Comparison of ENCODE assay signal across 9 cellular contexts in genomic region chr10:22816298-22816653, GRCh38.
DNase-seq lines count a peak whose midpoint lies in the region; ATAC-seq, FAIRE-seq and TF ChIP-seq lines count a peak whose summit lies in the region.
"Had no signal": no experiment of that assay in that cellular context is flagged by ENCODE, and none has a peak within 500 bp of the region (broad histone marks: within the 10 kb centered on the region; RNA-seq: fewer than 3 reads in every experiment).

No MANE protein-coding gene starts in this region.

- no peak overlapping the region for H2AFZ ChIP-seq in GM12878 (ENCODE audit: control insufficient read depth, low read depth, low read length)

- peak overlapping the region; percentile 50 for H3K27ac Mint-ChIP-seq in neural crest cell (ENCODE audit: unreplicated experiment)

- H3K9me3 ChIP-seq in GM12878 (replicated peaks; ENCODE audit: control insufficient read depth, insufficient read depth, low read length) = no peaks in the 10 kb centered on the region
- H3K9me3 ChIP-seq: left ventricle myocardium inferior had no signal

- no peaks in the 10 kb centered on the region for H3K36me3 ChIP-seq in GM12878 (ENCODE audit: control insufficient read depth in 2 of 2, insufficient read depth in 2 of 2, low read length in 1 of 2)
- H3K36me3 ChIP-seq: left ventricle myocardium inferior had no signal

- no peaks in the 10 kb centered on the region for H3K27me3 Mint-ChIP-seq in neural crest cell (ENCODE audit: low read depth)

- ATAC-seq in GM12878 = peak; percentile 75
- ATAC-seq in HG02798 (IDR thresholded peaks at IDR 0.05; ENCODE audit: poor library complexity, unreplicated experiment) = no peak
- ATAC-seq in HG02973 (IDR thresholded peaks at IDR 0.05; ENCODE audit: unreplicated experiment) = no peak

- DNase-seq in EL (peak; percentile 95), LHCN-M2 (ENCODE audit: low read depth) (peak; percentile 88), GM12878 (ENCODE audit: low read depth, low spot score) (no peak), neural crest cell (ENCODE audit: low read depth, low spot score) (no peak), GM19240 (ENCODE audit: insufficient read length, low spot score) (no peak)
- no peak for DNase-seq in NK-92 treated with Interleukin-12 subunit alpha and Interleukin-12 subunit beta, amount 100 ng/mL, for 24 hours (lab: John Stamatoyannopoulos, UW)
- DNase-seq: left ventricle myocardium inferior had no signal

- H4K20me1 ChIP-seq in GM12878 (ENCODE audit: control insufficient read depth, insufficient read depth) = no peaks in the 10 kb centered on the region

- H3K4me1 Mint-ChIP-seq in neural crest cell = no peaks in the 10 kb centered on the region

- H3K9me3 Mint-ChIP-seq in neural crest cell = no peaks in the 10 kb centered on the region

- BruUV-seq in GM12878 (replicated peaks; lab: Mats Ljungman, UMichigan) = no TSS peak

- CTCF ChIA-PET in GM12878 (lab: Yijun Ruan, JAX) = no interaction called here

- TF ChIP-seq RAD21 in GM12878 (IDR thresholded peaks at IDR 0.05; ENCODE audit: insufficient read depth, low read depth, low read length) = no peak

- H3K27ac ChIP-seq in GM12878 (ENCODE audit: control insufficient read depth, insufficient read depth) = no peak overlapping the region
- H3K27ac ChIP-seq: left ventricle myocardium inferior had no signal

- POLR2A ChIA-PET in GM12878 (lab: Charles Lee) = no interaction called here

- SMC1A ChIA-PET in GM12878 (lab: Charles Lee; ENCODE audit: uncharacterized antibody, unreplicated experiment) = interaction anchor here (1.1 kb wide), 1 partner anchor 8 kb away, joined by 4 read pairs; no protein-coding TSS in a partner anchor

- no peak overlapping the region for H3K9ac ChIP-seq in GM12878 (ENCODE audit: control insufficient read depth, insufficient read depth, low read length)

- no peak for TF ChIP-seq POLR2A in GM12878 (IDR thresholded peaks at IDR 0.05; ENCODE audit: low read depth, low read length)

- H3K4me3 Mint-ChIP-seq in neural crest cell = no peak overlapping the region

- no peak overlapping the region for H3K4me3 ChIP-seq in GM12878
- H3K4me3 ChIP-seq: left ventricle myocardium inferior had no signal

- no peak for FAIRE-seq in GM12878 (lab: Jason Lieb, UNC)

- TF ChIP-seq CTCF in GM12878 (IDR thresholded peaks at IDR 0.05 in 2 of 3, conservative IDR thresholded peaks at IDR 0.05 in 1 of 3; ENCODE audit: control insufficient read depth in 2 of 3, extremely low read depth in 1 of 3, insufficient read depth in 1 of 3, low read depth in 3 of 3, low read length in 3 of 3) (no peak), neural crest cell (conservative IDR thresholded peaks at IDR 0.05) (no peak)

- no peaks in the 10 kb centered on the region for H3K79me2 ChIP-seq in GM12878 (ENCODE audit: control insufficient read depth, insufficient read depth, low read length)

- 71% methylated on average over 4 of the region's 4 CpGs for WGBS in GM12878 (ENCODE audit: insufficient coverage, insufficient replicate concordance, low lambda C conversion rate, missing lambda C conversion rate)

- no peak for TF ChIP-seq EP300 in GM12878 (IDR thresholded peaks at IDR 0.05; ENCODE audit: borderline replicate concordance in 1 of 2, control insufficient read depth in 1 of 2, low read depth in 2 of 2, low read length in 2 of 2)

- H3K36me3 Mint-ChIP-seq in neural crest cell (ENCODE audit: low read depth) = no peaks in the 10 kb centered on the region

- no peaks in the 10 kb centered on the region for H3K4me1 ChIP-seq in GM12878 (ENCODE audit: control insufficient read depth, insufficient read depth, low read length)
- H3K4me1 ChIP-seq: left ventricle myocardium inferior had no signal

- RAD21 ChIA-PET in GM12878 (lab: Charles Lee; ENCODE audit: unreplicated experiment) = no interaction called here

- in situ Hi-C loops in GM12878 (cut with MboI) = no loop called here

- no peak overlapping the region for H3K4me2 ChIP-seq in GM12878 (ENCODE audit: control insufficient read depth, insufficient read depth)

- intact Hi-C loops in GM12878 (cut with micrococcal nuclease; ENCODE audit: unreplicated experiment) = no loop called here

- no peaks in the 10 kb centered on the region for H3K27me3 ChIP-seq in GM12878 (replicated peaks in 1 of 2; ENCODE audit: control insufficient read depth in 2 of 2, insufficient read depth in 2 of 2, low read length in 1 of 2)

TF ChIP-seq in GM12878, 131 proteins besides CTCF, POLR2A, EP300 and RAD21:
- TF ChIP-seq ZNF274 (IDR thresholded peaks at IDR 0.05; ENCODE audit: insufficient read depth, insufficient read length) (no peak), PKNOX1 (IDR thresholded peaks at IDR 0.05) (no peak)

Comparison
In these comparisons a context has a peak if more than half of its experiments do, and no peak if none do; other contexts are left out.
1. DNase-seq: peak in EL (single experiment) and LHCN-M2 (single experiment); none in GM12878 (single experiment), neural crest cell (single experiment), GM19240 (single experiment) and NK-92 treated with Interleukin-12 subunit alpha and Interleukin-12 subunit beta, amount 100 ng/mL, for 24 hours (single experiment).